In the genomic region with DNA sequence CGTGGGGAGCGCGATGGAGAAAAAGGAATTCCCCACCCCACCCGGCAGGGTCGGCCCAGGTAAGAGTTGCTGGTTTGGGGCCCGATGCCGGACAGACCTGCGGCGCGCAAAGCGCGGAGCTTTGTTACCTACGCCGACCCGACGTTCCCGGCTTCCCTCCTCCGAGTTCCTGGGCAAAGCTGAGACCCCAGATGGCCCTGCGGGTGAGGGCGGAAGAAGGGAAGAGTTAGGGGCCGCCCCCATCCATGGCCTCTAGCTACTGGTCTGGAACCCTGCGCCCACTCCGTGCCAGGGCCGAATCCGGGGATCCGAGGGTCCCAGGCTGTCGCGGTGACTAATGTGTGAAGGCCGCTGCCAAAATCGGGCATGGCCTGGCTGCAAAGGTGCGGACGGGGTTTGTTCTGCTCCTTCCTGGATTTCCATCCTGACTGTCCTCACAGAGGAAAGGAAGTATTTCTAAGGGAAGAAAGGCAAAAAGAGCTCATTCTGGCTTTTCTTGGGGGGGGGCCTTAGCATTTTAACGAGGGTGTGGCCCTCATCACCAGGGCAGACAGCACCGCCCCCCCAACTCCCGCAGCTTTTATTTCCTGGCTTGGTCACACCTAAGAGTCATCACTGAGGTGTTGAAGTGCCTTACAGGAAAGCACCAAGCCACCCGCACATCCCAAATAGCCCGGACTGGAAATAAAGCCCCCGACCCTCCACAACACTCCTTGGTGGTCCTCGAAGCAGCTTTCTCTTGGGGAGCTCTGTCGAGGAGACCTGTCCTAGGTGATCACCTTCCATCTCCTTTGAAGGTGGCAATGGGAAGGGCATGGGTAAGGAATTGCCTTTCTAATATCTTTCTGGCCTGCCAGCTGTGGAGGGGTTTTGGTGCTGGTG, we compare ENCODE assay signal across 8 cellular contexts. TPM values are rescaled to one million over a fixed set of nuclear protein-coding genes. Genes with fewer than 3 reads are reported as not detected.
A peak's percentile ranks its signal among the peaks of the same experiment; 100 is the strongest.
DNase-seq lines count a peak whose midpoint lies in the region; ATAC-seq, FAIRE-seq and TF ChIP-seq lines count a peak whose summit lies in the region.

No MANE protein-coding gene starts in this region.

- 8 to 10% (median 9%) methylated on average over 38 to 40 of the region's 40 CpGs for WGBS in small intestine, 3 donors

- H3K4me3 Mint-ChIP-seq in activated T-helper 17 cell treated with anti-CD3 and anti-CD28 coated beads, Interleukin-2, amount 50 U/mL, for 72 hours = peak overlapping the region; percentile 31

- H3K4me3 ChIP-seq in BLaER1 = peak overlapping the region; percentile 100
- H3K4me3 ChIP-seq in iPS-11a (ENCODE audit: low read depth, low read length) = peak overlapping the region; percentile 78
- H3K4me3 ChIP-seq in small intestine (ENCODE audit: low read depth in 1 of 2, low read length in 2 of 2) = peak overlapping the region; percentile 39 to 51

- no peak for TF ChIP-seq CTCF in GM10266 (IDR thresholded peaks at IDR 0.05; ENCODE audit: control insufficient read depth, insufficient read depth, low read depth, missing control alignments)

- TF ChIP-seq RAD21 in Ishikawa (IDR thresholded peaks at IDR 0.05; ENCODE audit: low read depth) = peak; percentile 2; the same call in 1 of the 2 replicates

- no peak overlapping the region for H3K27ac Mint-ChIP-seq in activated T-helper 17 cell treated with anti-CD3 and anti-CD28 coated beads, Interleukin-2, amount 50 U/mL, for 72 hours

- DNase-seq in small intestine (no peak), GM10266 (ENCODE audit: extremely low spot score) (no peak), HUDEP-2 (lab: John Stamatoyannopoulos, UW; ENCODE audit: unreplicated experiment in 76 of 76) (no peak)

- no peak for FAIRE-seq in small intestine (lab: Jason Lieb, UNC)

- peak; percentile 13 for ATAC-seq in activated T-helper 17 cell treated with anti-CD3 and anti-CD28 coated beads, Interleukin-2, amount 50 U/mL, for 72 hours (replicated peaks)
- no peak for ATAC-seq in HG03571 (IDR thresholded peaks at IDR 0.05; ENCODE audit: unreplicated experiment)

- H3K36me3 ChIP-seq in BLaER1 (peaks cover 21% of the 10 kb centered on the region), small intestine (ENCODE audit: control insufficient read depth in 2 of 2, insufficient read depth in 2 of 2, low read length in 2 of 2) (peaks cover 3 to 9% of the 10 kb centered on the region in 2 donors)

- H3K4me1 Mint-ChIP-seq in activated T-helper 17 cell treated with anti-CD3 and anti-CD28 coated beads, Interleukin-2, amount 50 U/mL, for 72 hours = no peaks in the 10 kb centered on the region

- peak overlapping the region; percentile 83 for H3K27ac ChIP-seq in BLaER1
- H3K27ac ChIP-seq in small intestine (ENCODE audit: low read depth in 1 of 2, low read length in 1 of 2) = no peak overlapping the region

- H3K9me3 ChIP-seq in BLaER1 = no peaks in the 10 kb centered on the region
- no peaks in the 10 kb centered on the region for H3K9me3 ChIP-seq in small intestine (ENCODE audit: control insufficient read depth, low read depth)

- peaks cover 21% of the 10 kb centered on the region for H3K27me3 Mint-ChIP-seq in activated T-helper 17 cell treated with anti-CD3 and anti-CD28 coated beads, Interleukin-2, amount 50 U/mL, for 72 hours

- H3K4me1 ChIP-seq in BLaER1 (peaks cover 51% of the 10 kb centered on the region), small intestine (ENCODE audit: control insufficient read depth in 2 of 2, insufficient read depth in 1 of 2, low read depth in 1 of 2, low read length in 1 of 2) (no peaks in the 10 kb centered on the region)

- no peak for TF ChIP-seq EP300 in Ishikawa (IDR thresholded peaks at IDR 0.05; ENCODE audit: borderline replicate concordance)

- H3K27me3 ChIP-seq in BLaER1 (no peaks in the 10 kb centered on the region), small intestine (ENCODE audit: control insufficient read depth in 2 of 2, insufficient read depth in 2 of 2, low read length in 2 of 2) (no peaks in the 10 kb centered on the region)

- peak overlapping the region; percentile 94 for H3K9ac ChIP-seq in BLaER1

- peak overlapping the region; percentile 94 for H3K4me2 ChIP-seq in BLaER1

- peaks cover 29% of the 10 kb centered on the region for H3K36me3 Mint-ChIP-seq in activated T-helper 17 cell treated with anti-CD3 and anti-CD28 coated beads, Interleukin-2, amount 50 U/mL, for 72 hours (ENCODE audit: low read depth)

- H4K20me1 ChIP-seq in BLaER1 = peaks cover 48% of the 10 kb centered on the region

- H3K9me3 Mint-ChIP-seq in activated T-helper 17 cell treated with anti-CD3 and anti-CD28 coated beads, Interleukin-2, amount 50 U/mL, for 72 hours = no peaks in the 10 kb centered on the region

TF ChIP-seq in Ishikawa, 13 proteins besides CTCF, POLR2A, EP300 and RAD21:
- TF ChIP-seq NFIC (IDR thresholded peaks at IDR 0.05) (no peak), YY1 (IDR thresholded peaks at IDR 0.05; ENCODE audit: low read depth) (no peak), CEBPB (IDR thresholded peaks at IDR 0.05) (no peak), ZBTB7A (IDR thresholded peaks at IDR 0.05; ENCODE audit: low read depth) (peak; percentile 68), FOXM1 (IDR thresholded peaks at IDR 0.05; ENCODE audit: borderline replicate concordance, low read depth) (no peak), CREB1 (IDR thresholded peaks at IDR 0.05; ENCODE audit: low read depth) (no peak), EGR1 (IDR thresholded peaks at IDR 0.05) (no peak), TEAD4 (IDR thresholded peaks at IDR 0.05) (no peak), TAF1 (IDR thresholded peaks at IDR 0.05; ENCODE audit: low read depth) (peak; percentile 48), TCF12 (IDR thresholded peaks at IDR 0.05; ENCODE audit: low read depth) (no peak)
- TF ChIP-seq, protein P1, sequence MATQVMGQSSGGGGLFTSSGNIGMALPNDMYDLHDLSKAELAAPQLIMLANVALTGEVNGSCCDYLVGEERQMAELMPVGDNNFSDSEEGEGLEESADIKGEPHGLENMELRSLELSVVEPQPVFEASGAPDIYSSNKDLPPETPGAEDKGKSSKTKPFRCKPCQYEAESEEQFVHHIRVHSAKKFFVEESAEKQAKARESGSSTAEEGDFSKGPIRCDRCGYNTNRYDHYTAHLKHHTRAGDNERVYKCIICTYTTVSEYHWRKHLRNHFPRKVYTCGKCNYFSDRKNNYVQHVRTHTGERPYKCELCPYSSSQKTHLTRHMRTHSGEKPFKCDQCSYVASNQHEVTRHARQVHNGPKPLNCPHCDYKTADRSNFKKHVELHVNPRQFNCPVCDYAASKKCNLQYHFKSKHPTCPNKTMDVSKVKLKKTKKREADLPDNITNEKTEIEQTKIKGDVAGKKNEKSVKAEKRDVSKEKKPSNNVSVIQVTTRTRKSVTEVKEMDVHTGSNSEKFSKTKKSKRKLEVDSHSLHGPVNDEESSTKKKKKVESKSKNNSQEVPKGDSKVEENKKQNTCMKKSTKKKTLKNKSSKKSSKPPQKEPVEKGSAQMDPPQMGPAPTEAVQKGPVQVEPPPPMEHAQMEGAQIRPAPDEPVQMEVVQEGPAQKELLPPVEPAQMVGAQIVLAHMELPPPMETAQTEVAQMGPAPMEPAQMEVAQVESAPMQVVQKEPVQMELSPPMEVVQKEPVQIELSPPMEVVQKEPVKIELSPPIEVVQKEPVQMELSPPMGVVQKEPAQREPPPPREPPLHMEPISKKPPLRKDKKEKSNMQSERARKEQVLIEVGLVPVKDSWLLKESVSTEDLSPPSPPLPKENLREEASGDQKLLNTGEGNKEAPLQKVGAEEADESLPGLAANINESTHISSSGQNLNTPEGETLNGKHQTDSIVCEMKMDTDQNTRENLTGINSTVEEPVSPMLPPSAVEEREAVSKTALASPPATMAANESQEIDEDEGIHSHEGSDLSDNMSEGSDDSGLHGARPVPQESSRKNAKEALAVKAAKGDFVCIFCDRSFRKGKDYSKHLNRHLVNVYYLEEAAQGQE (IDR thresholded peaks at IDR 0.05; ENCODE audit: low read depth) = no peak
- TF ChIP-seq, protein P2, sequence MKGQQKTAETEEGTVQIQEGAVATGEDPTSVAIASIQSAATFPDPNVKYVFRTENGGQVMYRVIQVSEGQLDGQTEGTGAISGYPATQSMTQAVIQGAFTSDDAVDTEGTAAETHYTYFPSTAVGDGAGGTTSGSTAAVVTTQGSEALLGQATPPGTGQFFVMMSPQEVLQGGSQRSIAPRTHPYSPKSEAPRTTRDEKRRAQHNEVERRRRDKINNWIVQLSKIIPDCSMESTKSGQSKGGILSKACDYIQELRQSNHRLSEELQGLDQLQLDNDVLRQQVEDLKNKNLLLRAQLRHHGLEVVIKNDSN (IDR thresholded peaks at IDR 0.05) = 0 out of 2 replicates have a peak, but pooled peaks have one; percentile 13
- TF ChIP-seq, protein P3, sequence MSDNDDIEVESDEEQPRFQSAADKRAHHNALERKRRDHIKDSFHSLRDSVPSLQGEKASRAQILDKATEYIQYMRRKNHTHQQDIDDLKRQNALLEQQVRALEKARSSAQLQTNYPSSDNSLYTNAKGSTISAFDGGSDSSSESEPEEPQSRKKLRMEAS (IDR thresholded peaks at IDR 0.05) = peak; percentile 53

RNA-seq across cellular contexts. Expression of a gene that starts 1.1 kb away (rescaled TPM):
- total RNA-seq in activated T-helper 17 cell treated with anti-CD3 and anti-CD28 coated beads, Interleukin-2, amount 50 U/mL, for 72 hours = 1 to 10 TPM in 1 of 2 donors, under 1 TPM in 1; 0.56 to 1.0 TPM
- polyA plus RNA-seq in small intestine = 10 to 100 TPM in 1 of 3 donors, 1 to 10 TPM in 2; 1.1 to 12.5 (median 1.4) TPM

RNA-seq across cellular contexts. Expression of a gene that starts 17.7 kb away (rescaled TPM):
- 10 to 100 TPM; 19.7 to 31.4 TPM for total RNA-seq in activated T-helper 17 cell treated with anti-CD3 and anti-CD28 coated beads, Interleukin-2, amount 50 U/mL, for 72 hours
- 100 to 1,000 TPM in 2 of 3 donors, 10 to 100 TPM in 1; 36.3 to 333 (median 227) TPM for polyA plus RNA-seq in small intestine

RNA-seq across cellular contexts. Expression of a gene that starts 17.9 kb away (rescaled TPM):
- 10 to 100 TPM; 65.2 to 67.3 TPM for total RNA-seq in activated T-helper 17 cell treated with anti-CD3 and anti-CD28 coated beads, Interleukin-2, amount 50 U/mL, for 72 hours
- polyA plus RNA-seq in small intestine = 100 to 1,000 TPM in 2 of 3 donors, 10 to 100 TPM in 1; 69.5 to 127 (median 112) TPM

RNA-seq across cellular contexts. Expression of a gene that starts 23.5 kb away (rescaled TPM):
- total RNA-seq in activated T-helper 17 cell treated with anti-CD3 and anti-CD28 coated beads, Interleukin-2, amount 50 U/mL, for 72 hours = 10 to 100 TPM; 11.4 to 22.3 TPM
- 1 to 10 TPM; 5.7 to 6.7 (median 6.7) TPM for polyA plus RNA-seq in small intestine

RNA-seq across cellular contexts. Expression of a gene that starts 55.7 kb away (rescaled TPM):
- 10 to 100 TPM; 31.4 to 78.1 TPM for total RNA-seq in activated T-helper 17 cell treated with anti-CD3 and anti-CD28 coated beads, Interleukin-2, amount 50 U/mL, for 72 hours
- 10 to 100 TPM; 32.2 to 44.6 (median 39.4) TPM for polyA plus RNA-seq in small intestine

Comparison
In these comparisons a context has a peak if more than half of its experiments do, and no peak if none do; other contexts are left out.
1. H3K4me3 ChIP-seq: peak in every context shown above with its lines; median percentile 100 in BLaER1; 78 in iPS-11a; 45 in small intestine.